1 cellular context compared by ENCODE assay signal in the genomic region with DNA sequence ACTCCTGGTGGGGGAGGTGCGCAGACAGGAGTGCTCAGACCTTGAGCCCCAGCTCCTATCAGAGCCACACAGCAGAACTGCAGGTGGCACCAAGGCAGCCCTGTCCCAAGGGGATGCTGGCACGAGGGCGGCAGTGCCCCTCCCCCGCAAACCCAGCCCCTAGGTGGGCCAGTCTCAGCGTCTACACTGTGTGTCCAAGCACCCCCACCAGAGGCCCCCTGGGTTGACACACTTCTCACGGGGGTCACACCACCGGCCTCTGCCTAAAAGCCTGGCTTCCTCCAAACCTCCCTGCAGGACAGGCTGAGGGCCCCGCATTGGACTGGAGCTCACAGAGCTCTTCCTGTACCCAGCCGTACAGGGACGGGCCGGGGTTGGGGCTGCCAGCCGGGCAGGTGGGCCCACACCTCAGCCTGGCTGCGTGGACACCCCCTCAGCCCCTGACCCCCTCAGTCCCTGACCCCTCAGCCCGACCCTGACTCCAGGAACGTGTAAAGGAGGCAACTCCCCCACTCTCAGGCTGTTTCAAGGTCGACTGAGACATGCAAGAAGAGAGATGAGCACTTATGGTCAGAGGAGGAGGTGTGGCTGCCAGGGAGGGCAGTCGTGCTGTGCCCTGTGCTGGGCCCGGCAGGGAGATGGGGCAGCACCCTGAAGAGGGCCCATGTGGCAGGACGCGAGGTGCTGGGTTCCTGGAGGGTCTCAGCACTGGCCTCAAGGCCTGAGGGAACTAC.
TF ChIP-seq lines count a peak whose summit lies in the region.

No MANE protein-coding gene starts in this region.

TF ChIP-seq in HepG2, 621 proteins besides CTCF, POLR2A, EP300 and RAD21 (continued from another document and continues in another):
- TF ChIP-seq ZNF639 (CRISPR knock-in tag; conservative IDR thresholded peaks at IDR 0.05) (no peak), HOXD1 (CRISPR knock-in tag; IDR thresholded peaks at IDR 0.05) (no peak), ARNT2 (CRISPR knock-in tag; IDR thresholded peaks at IDR 0.05; ENCODE audit: low read depth) (no peak), ZNF598 (CRISPR knock-in tag; IDR thresholded peaks at IDR 0.05; ENCODE audit: borderline replicate concordance) (no peak), ZKSCAN5 (CRISPR knock-in tag; IDR thresholded peaks at IDR 0.05) (0 out of 2 replicates have a peak, but pooled peaks have one; percentile 52), ZNF503 (CRISPR knock-in tag; IDR thresholded peaks at IDR 0.05) (no peak), CCAR2 (optimal IDR thresholded peaks at IDR 0.05; ENCODE audit: low read depth, low read length) (no peak), STAT6 (CRISPR knock-in tag; IDR thresholded peaks at IDR 0.05; ENCODE audit: borderline replicate concordance) (no peak), ZNF10 (CRISPR knock-in tag; IDR thresholded peaks at IDR 0.05; ENCODE audit: borderline replicate concordance, low read depth) (no peak), ZNF768 (CRISPR knock-in tag; IDR thresholded peaks at IDR 0.05) (peak; percentile 26; the same call in 1 of the 2 replicates), MTA3 (CRISPR knock-in tag; IDR thresholded peaks at IDR 0.05) (no peak), EHMT2 (IDR thresholded peaks at IDR 0.05; ENCODE audit: borderline replicate concordance, low read depth, low read length) (no peak), ZFP90 (CRISPR knock-in tag; IDR thresholded peaks at IDR 0.05; ENCODE audit: borderline replicate concordance) (no peak), ZBTB25 (CRISPR knock-in tag; IDR thresholded peaks at IDR 0.05) (no peak), ZNF782 (CRISPR knock-in tag; IDR thresholded peaks at IDR 0.05; ENCODE audit: borderline replicate concordance) (no peak), ZNF709 (CRISPR knock-in tag; IDR thresholded peaks at IDR 0.05) (no peak), HCFC1 (IDR thresholded peaks at IDR 0.05; ENCODE audit: low read depth, low read length) (no peak), ZNF430 (CRISPR knock-in tag; IDR thresholded peaks at IDR 0.05) (no peak), LRRFIP1 (CRISPR knock-in tag; conservative IDR thresholded peaks at IDR 0.05) (no peak), ZNF350 (CRISPR knock-in tag; IDR thresholded peaks at IDR 0.05; ENCODE audit: borderline replicate concordance, low read depth) (no peak), THAP11 (CRISPR knock-in tag; IDR thresholded peaks at IDR 0.05) (no peak), ZNF7 (CRISPR knock-in tag; IDR thresholded peaks at IDR 0.05) (no peak), ATRX (CRISPR knock-in tag; IDR thresholded peaks at IDR 0.05; ENCODE audit: borderline replicate concordance) (no peak), MYNN (CRISPR knock-in tag; IDR thresholded peaks at IDR 0.05; ENCODE audit: low read depth) (no peak), YEATS4 (CRISPR knock-in tag; IDR thresholded peaks at IDR 0.05; ENCODE audit: borderline replicate concordance) (no peak), ZNF879 (CRISPR knock-in tag; IDR thresholded peaks at IDR 0.05) (no peak), ZBTB7A (CRISPR knock-in tag; IDR thresholded peaks at IDR 0.05) (peak; percentile 56), RARG (CRISPR knock-in tag; IDR thresholded peaks at IDR 0.05; ENCODE audit: low read depth) (no peak), HOXA5 (CRISPR knock-in tag; IDR thresholded peaks at IDR 0.05) (no peak), BRCA1 (CRISPR knock-in tag; IDR thresholded peaks at IDR 0.05) (no peak), ZBTB1 (CRISPR knock-in tag; IDR thresholded peaks at IDR 0.05; ENCODE audit: borderline replicate concordance) (no peak)
- TF ChIP-seq, protein P1, sequence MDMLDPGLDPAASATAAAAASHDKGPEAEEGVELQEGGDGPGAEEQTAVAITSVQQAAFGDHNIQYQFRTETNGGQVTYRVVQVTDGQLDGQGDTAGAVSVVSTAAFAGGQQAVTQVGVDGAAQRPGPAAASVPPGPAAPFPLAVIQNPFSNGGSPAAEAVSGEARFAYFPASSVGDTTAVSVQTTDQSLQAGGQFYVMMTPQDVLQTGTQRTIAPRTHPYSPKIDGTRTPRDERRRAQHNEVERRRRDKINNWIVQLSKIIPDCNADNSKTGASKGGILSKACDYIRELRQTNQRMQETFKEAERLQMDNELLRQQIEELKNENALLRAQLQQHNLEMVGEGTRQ (IDR thresholded peaks at IDR 0.05; ENCODE audit: low read depth, low read length): no peak
- TF ChIP-seq, protein P1 (CRISPR knock-in tag; IDR thresholded peaks at IDR 0.05; ENCODE audit: borderline replicate concordance): no peak
- TF ChIP-seq, protein P2, sequence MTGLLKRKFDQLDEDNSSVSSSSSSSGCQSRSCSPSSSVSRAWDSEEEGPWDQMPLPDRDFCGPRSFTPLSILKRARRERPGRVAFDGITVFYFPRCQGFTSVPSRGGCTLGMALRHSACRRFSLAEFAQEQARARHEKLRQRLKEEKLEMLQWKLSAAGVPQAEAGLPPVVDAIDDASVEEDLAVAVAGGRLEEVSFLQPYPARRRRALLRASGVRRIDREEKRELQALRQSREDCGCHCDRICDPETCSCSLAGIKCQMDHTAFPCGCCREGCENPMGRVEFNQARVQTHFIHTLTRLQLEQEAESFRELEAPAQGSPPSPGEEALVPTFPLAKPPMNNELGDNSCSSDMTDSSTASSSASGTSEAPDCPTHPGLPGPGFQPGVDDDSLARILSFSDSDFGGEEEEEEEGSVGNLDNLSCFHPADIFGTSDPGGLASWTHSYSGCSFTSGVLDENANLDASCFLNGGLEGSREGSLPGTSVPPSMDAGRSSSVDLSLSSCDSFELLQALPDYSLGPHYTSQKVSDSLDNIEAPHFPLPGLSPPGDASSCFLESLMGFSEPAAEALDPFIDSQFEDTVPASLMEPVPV (CRISPR knock-in tag; IDR thresholded peaks at IDR 0.05): no peak
- TF ChIP-seq, protein P3, sequence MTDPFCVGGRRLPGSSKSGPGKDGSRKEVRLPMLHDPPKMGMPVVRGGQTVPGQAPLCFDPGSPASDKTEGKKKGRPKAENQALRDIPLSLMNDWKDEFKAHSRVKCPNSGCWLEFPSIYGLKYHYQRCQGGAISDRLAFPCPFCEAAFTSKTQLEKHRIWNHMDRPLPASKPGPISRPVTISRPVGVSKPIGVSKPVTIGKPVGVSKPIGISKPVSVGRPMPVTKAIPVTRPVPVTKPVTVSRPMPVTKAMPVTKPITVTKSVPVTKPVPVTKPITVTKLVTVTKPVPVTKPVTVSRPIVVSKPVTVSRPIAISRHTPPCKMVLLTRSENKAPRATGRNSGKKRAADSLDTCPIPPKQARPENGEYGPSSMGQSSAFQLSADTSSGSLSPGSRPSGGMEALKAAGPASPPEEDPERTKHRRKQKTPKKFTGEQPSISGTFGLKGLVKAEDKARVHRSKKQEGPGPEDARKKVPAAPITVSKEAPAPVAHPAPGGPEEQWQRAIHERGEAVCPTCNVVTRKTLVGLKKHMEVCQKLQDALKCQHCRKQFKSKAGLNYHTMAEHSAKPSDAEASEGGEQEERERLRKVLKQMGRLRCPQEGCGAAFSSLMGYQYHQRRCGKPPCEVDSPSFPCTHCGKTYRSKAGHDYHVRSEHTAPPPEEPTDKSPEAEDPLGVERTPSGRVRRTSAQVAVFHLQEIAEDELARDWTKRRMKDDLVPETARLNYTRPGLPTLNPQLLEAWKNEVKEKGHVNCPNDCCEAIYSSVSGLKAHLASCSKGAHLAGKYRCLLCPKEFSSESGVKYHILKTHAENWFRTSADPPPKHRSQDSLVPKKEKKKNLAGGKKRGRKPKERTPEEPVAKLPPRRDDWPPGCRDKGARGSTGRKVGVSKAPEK (CRISPR knock-in tag; IDR thresholded peaks at IDR 0.05; ENCODE audit: borderline replicate concordance): no peak
- TF ChIP-seq, protein P4, sequence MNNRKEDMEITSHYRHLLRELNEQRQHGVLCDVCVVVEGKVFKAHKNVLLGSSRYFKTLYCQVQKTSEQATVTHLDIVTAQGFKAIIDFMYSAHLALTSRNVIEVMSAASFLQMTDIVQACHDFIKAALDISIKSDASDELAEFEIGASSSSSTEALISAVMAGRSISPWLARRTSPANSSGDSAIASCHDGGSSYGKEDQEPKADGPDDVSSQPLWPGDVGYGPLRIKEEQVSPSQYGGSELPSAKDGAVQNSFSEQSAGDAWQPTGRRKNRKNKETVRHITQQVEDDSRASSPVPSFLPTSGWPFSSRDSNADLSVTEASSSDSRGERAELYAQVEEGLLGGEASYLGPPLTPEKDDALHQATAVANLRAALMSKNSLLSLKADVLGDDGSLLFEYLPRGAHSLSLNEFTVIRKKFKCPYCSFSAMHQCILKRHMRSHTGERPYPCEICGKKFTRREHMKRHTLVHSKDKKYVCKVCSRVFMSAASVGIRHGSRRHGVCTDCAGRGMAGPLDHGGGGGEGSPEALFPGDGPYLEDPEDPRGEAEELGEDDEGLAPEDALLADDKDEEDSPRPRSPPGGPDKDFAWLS (CRISPR knock-in tag; IDR thresholded peaks at IDR 0.05; ENCODE audit: borderline replicate concordance): no peak
- TF ChIP-seq, protein P5, sequence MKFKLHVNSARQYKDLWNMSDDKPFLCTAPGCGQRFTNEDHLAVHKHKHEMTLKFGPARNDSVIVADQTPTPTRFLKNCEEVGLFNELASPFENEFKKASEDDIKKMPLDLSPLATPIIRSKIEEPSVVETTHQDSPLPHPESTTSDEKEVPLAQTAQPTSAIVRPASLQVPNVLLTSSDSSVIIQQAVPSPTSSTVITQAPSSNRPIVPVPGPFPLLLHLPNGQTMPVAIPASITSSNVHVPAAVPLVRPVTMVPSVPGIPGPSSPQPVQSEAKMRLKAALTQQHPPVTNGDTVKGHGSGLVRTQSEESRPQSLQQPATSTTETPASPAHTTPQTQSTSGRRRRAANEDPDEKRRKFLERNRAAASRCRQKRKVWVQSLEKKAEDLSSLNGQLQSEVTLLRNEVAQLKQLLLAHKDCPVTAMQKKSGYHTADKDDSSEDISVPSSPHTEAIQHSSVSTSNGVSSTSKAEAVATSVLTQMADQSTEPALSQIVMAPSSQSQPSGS (CRISPR knock-in tag; IDR thresholded peaks at IDR 0.05): no peak
